ENCODE assay signal across 19 cellular contexts in genomic region chr9:114034663-114035062, GRCh38. TPM values are rescaled to one million over a fixed set of nuclear protein-coding genes. Genes with fewer than 3 reads are reported as not detected.
DNase-seq lines count a peak whose midpoint lies in the region; ATAC-seq, FAIRE-seq and TF ChIP-seq lines count a peak whose summit lies in the region.
"Had no signal": no experiment of that assay in that cellular context is flagged by ENCODE, and none has a peak within 500 bp of the region (broad histone marks: within the 10 kb centered on the region; RNA-seq: fewer than 3 reads in every experiment).

No MANE protein-coding gene starts in this region.

- H3K27me3 Mint-ChIP-seq in natural killer cell treated with Interleukin-12 subunit alpha and Interleukin-12 subunit beta and Interleukin-15 and Interleukin-18, amount 100 ng/mL, for 72 hours: no peaks in the 10 kb centered on the region

- no peaks in the 10 kb centered on the region for H3K36me3 Mint-ChIP-seq in natural killer cell treated with Interleukin-12 subunit alpha and Interleukin-12 subunit beta and Interleukin-15 and Interleukin-18, amount 100 ng/mL, for 72 hours
- H3K36me3 Mint-ChIP-seq: CD8-positive, alpha-beta T cell had no signal

- no peak overlapping the region for H3K4me3 ChIP-seq in brain microvascular endothelial cell (ENCODE audit: low read depth, low read length)
- H3K4me3 ChIP-seq: gastroesophageal sphincter, left lung, tibial nerve had no signal

- in situ Hi-C loops in G401 (cut with HindIII; ENCODE audit: low sequenced_read_pairs): no loop called here
- in situ Hi-C loops in brain microvascular endothelial cell (cut with HindIII; ENCODE audit: low pct_ligation_motif_present, low sequenced_read_pairs): no loop called here

- H3K27me3 ChIP-seq in brain microvascular endothelial cell (replicated peaks): no peaks in the 10 kb centered on the region
- H3K27me3 ChIP-seq: gastroesophageal sphincter, left lung, tibial nerve had no signal

- no peak overlapping the region for H3K27ac ChIP-seq in brain microvascular endothelial cell
- H3K27ac ChIP-seq: gastroesophageal sphincter, left lung, tibial nerve, WERI-Rb-1 had no signal

- no peak for TF ChIP-seq CTCF in brain microvascular endothelial cell (IDR thresholded peaks at IDR 0.05; ENCODE audit: low read depth, low read length, missing control alignments)
- TF ChIP-seq CTCF in D721Med (IDR thresholded peaks at IDR 0.05; ENCODE audit: insufficient read depth, missing control alignments): no peak

- no peak for ATAC-seq in natural killer cell treated with Interleukin-12 subunit alpha and Interleukin-12 subunit beta and Interleukin-15 and Interleukin-18, amount 100 ng/mL, for 72 hours
- ATAC-seq: CD8-positive, alpha-beta T cell; esophagus mucosa; gastroesophageal sphincter; left lung had no signal

- no peaks in the 10 kb centered on the region for H3K4me1 Mint-ChIP-seq in natural killer cell treated with Interleukin-12 subunit alpha and Interleukin-12 subunit beta and Interleukin-15 and Interleukin-18, amount 100 ng/mL, for 72 hours (ENCODE audit: low read depth in 2 of 2)

- DNase-seq in AG20443 (ENCODE audit: low spot score) (peak; percentile 9), G401 (ENCODE audit: low spot score) (peak; percentile 78), cerebellum (ENCODE audit: low spot score) (peak; percentile 59), mesenteric fat pad (ENCODE audit: low spot score) (peak; percentile 77), DMS153 treated with DMSO at 0.1 percent for 48 hours (lab: John Stamatoyannopoulos, UW; ENCODE audit: unreplicated experiment) (no peak), brain microvascular endothelial cell (no peak), D721Med (ENCODE audit: insufficient read length, low spot score) (no peak)
- no peak for DNase-seq in natural killer cell treated with Interleukin-12 subunit alpha and Interleukin-12 subunit beta and Interleukin-15 and Interleukin-18, amount 100 ng/mL, for 72 hours (ENCODE audit: low spot score)
- DNase-seq: KG1, left lung, NCI-H2107, NCI-H526, OCI-M1, T-helper 2 cell, WERI-Rb-1 had no signal

- H3K9me3 Mint-ChIP-seq in natural killer cell treated with Interleukin-12 subunit alpha and Interleukin-12 subunit beta and Interleukin-15 and Interleukin-18, amount 100 ng/mL, for 72 hours: no peaks in the 10 kb centered on the region
- H3K9me3 Mint-ChIP-seq: CD8-positive, alpha-beta T cell had no signal

- H3K36me3 ChIP-seq in brain microvascular endothelial cell (replicated peaks): peaks cover 44% of the 10 kb centered on the region
- H3K36me3 ChIP-seq: WERI-Rb-1 had no signal

- no peak for FAIRE-seq in D721Med (lab: Jason Lieb, UNC)

- no peak overlapping the region for H3K4me3 Mint-ChIP-seq in natural killer cell treated with Interleukin-12 subunit alpha and Interleukin-12 subunit beta and Interleukin-15 and Interleukin-18, amount 100 ng/mL, for 72 hours
- H3K4me3 Mint-ChIP-seq: CD8-positive, alpha-beta T cell had no signal

- no peak overlapping the region for H3K27ac Mint-ChIP-seq in natural killer cell treated with Interleukin-12 subunit alpha and Interleukin-12 subunit beta and Interleukin-15 and Interleukin-18, amount 100 ng/mL, for 72 hours
- H3K27ac Mint-ChIP-seq: CD8-positive, alpha-beta T cell had no signal

RNA-seq across cellular contexts. Expression of gene AMBP, which starts 43.4 kb away (rescaled TPM):
- not detected in 2 replicates for total RNA-seq in G401 (2014; rRNA removed; shearing (Covaris generic))
- not detected for total RNA-seq in cerebellum
- not detected for total RNA-seq in mesenteric fat pad
- not detected for total RNA-seq in natural killer cell treated with Interleukin-12 subunit alpha and Interleukin-12 subunit beta and Interleukin-15 and Interleukin-18, amount 100 ng/mL, for 72 hours
- total RNA-seq: CD8-positive, alpha-beta T cell; gastroesophageal sphincter; tibial nerve had no signal

Comparison
In these comparisons a context has a peak if more than half of its experiments do, and no peak if none do; other contexts are left out.
1. DNase-seq: peak in AG20443 (single experiment), G401 (single experiment), cerebellum (single experiment) and mesenteric fat pad (single experiment); none in DMS153 treated with DMSO at 0.1 percent for 48 hours (single experiment), brain microvascular endothelial cell (single experiment), D721Med (single experiment) and natural killer cell treated with Interleukin-12 subunit alpha and Interleukin-12 subunit beta and Interleukin-15 and Interleukin-18, amount 100 ng/mL, for 72 hours (single experiment).